1 cellular context compared by ENCODE assay signal in genomic region chr16:89242795-89243200, GRCh38.
TF ChIP-seq lines count a peak whose summit lies in the region.

No MANE protein-coding gene starts in this region.

TF ChIP-seq in HepG2, 621 proteins besides CTCF, POLR2A, EP300 and RAD21:
- TF ChIP-seq CBFB (CRISPR knock-in tag; IDR thresholded peaks at IDR 0.05) (no peak), ZNF30 (CRISPR knock-in tag; IDR thresholded peaks at IDR 0.05) (no peak), SAP130 (CRISPR knock-in tag; IDR thresholded peaks at IDR 0.05; ENCODE audit: low read depth) (no peak), ZNF24 (IDR thresholded peaks at IDR 0.05) (no peak), ZBTB8A (CRISPR knock-in tag; IDR thresholded peaks at IDR 0.05; ENCODE audit: borderline replicate concordance, low read depth) (no peak), JDP2 (CRISPR knock-in tag; IDR thresholded peaks at IDR 0.05; ENCODE audit: borderline replicate concordance) (no peak), ZNF431 (CRISPR knock-in tag; IDR thresholded peaks at IDR 0.05; ENCODE audit: borderline replicate concordance, low read depth) (no peak), ZBTB38 (CRISPR knock-in tag; IDR thresholded peaks at IDR 0.05) (peak; percentile 69; the same call in 1 of the 2 replicates), ZNF317 (CRISPR knock-in tag; IDR thresholded peaks at IDR 0.05) (no peak), ATF2 (CRISPR knock-in tag; IDR thresholded peaks at IDR 0.05) (no peak), NRL (CRISPR knock-in tag; IDR thresholded peaks at IDR 0.05; ENCODE audit: borderline replicate concordance) (0 out of 2 replicates have a peak, but pooled peaks have one; percentile 22), GTF3A (CRISPR knock-in tag; conservative IDR thresholded peaks at IDR 0.05) (no peak)
